ENCODE assay signal across 1 cellular context in genomic region chr18:46071615-46071893, GRCh38.
TF ChIP-seq lines count a peak whose summit lies in the region.

No MANE protein-coding gene starts in this region.

TF ChIP-seq in endothelial cell of umbilical vein, 7 proteins besides CTCF, POLR2A, EP300 and RAD21 (continued from another document):
- TF ChIP-seq POLR2AphosphoS5 (IDR thresholded peaks at IDR 0.05; ENCODE audit: insufficient read depth, low read depth, low read length) (no peak), MYC (IDR thresholded peaks at IDR 0.05; ENCODE audit: low read depth, low read length) (no peak), EZH2 (IDR thresholded peaks at IDR 0.05; ENCODE audit: borderline replicate concordance, low read depth, low read length, severe bottlenecking) (no peak), GATA2 (IDR thresholded peaks at IDR 0.05; ENCODE audit: insufficient read depth, insufficient read length, low read depth, low read length) (no peak), FOS (IDR thresholded peaks at IDR 0.05; ENCODE audit: borderline replicate concordance, insufficient read depth, low read length) (no peak)
